1 cellular context compared by ENCODE assay signal in the genomic region with DNA sequence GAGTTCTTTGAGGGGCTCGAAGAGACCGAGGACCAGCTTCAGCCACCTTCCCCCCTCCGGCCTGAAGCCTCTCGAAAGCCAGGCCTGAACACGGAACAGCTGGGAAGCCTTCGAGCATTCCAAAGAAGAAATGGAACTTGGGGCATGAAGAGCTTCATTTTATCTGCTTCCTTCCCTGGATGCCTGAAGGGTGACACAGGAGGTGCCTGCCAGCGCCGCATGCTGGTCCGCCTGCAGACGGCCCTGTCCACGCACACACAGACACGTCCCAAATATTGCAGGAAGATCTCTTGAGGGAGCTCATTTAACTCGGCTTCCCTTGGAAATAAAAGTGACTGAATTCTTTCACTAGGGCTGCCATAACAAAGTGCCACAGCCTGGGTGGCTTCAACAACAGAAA.
TF ChIP-seq lines count a peak whose summit lies in the region.

No MANE protein-coding gene starts in this region.

TF ChIP-seq in IMR-90, 13 proteins besides CTCF, POLR2A, EP300 and RAD21 (continued from another document):
- TF ChIP-seq MAFK (IDR thresholded peaks at IDR 0.05; ENCODE audit: low read depth, low read length) (no peak), NFE2L2 (IDR thresholded peaks at IDR 0.05; ENCODE audit: low read depth, low read length) (no peak), FOS (IDR thresholded peaks at IDR 0.05; ENCODE audit: low read depth, low read length) (no peak), SMC3 (IDR thresholded peaks at IDR 0.05; ENCODE audit: low read depth, low read length) (no peak), MXI1 (IDR thresholded peaks at IDR 0.05; ENCODE audit: borderline replicate concordance, low read depth, low read length) (no peak), RFX5 (IDR thresholded peaks at IDR 0.05; ENCODE audit: low read depth, low read length) (no peak), BHLHE40 (IDR thresholded peaks at IDR 0.05; ENCODE audit: low read depth, low read length) (no peak), CEBPB (IDR thresholded peaks at IDR 0.05; ENCODE audit: low read depth, low read length) (no peak), MAZ (IDR thresholded peaks at IDR 0.05; ENCODE audit: borderline replicate concordance, low read depth, low read length) (no peak)
- TF ChIP-seq, protein P1, sequence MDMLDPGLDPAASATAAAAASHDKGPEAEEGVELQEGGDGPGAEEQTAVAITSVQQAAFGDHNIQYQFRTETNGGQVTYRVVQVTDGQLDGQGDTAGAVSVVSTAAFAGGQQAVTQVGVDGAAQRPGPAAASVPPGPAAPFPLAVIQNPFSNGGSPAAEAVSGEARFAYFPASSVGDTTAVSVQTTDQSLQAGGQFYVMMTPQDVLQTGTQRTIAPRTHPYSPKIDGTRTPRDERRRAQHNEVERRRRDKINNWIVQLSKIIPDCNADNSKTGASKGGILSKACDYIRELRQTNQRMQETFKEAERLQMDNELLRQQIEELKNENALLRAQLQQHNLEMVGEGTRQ (IDR thresholded peaks at IDR 0.05; ENCODE audit: low read depth, low read length): no peak
TF ChIP-seq in IMR-90: peak in this region for 0.
